ENCODE assay signal across 24 cellular contexts in the genomic region with DNA sequence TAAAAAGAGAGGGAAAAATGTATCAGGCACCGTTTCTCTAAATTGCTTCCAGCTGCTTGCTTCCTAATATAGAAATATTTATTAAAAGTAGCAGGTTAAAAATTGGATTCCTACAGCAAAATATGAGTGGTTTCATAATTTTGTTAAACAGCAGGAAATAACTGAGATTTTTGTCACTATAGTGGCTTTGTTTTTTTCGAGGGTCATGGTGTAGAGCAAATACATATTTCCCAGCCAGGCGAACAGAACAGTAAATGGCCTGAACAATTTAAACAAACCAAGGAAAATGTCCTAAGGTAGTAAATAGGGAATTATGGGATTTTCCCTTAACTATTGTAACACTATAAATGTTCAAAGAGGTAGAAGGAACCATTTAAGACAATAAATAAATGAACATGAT.
"Had no signal": no experiment of that assay in that cellular context is flagged by ENCODE, and none has a peak within 500 bp of the region (broad histone marks: within the 10 kb centered on the region; RNA-seq: fewer than 3 reads in every experiment).

No MANE protein-coding gene starts in this region.

- H3K4me3 ChIP-seq: K562 had no signal

- ATAC-seq: activated CD8-positive, alpha-beta T cell treated with anti-CD3 and anti-CD28 coated beads, Interleukin-2, amount 10 ng/mL, durations not matched to agents 7 days and 5 days; activated T-helper 17 cell treated with anti-CD3 and anti-CD28 coated beads, Interleukin-2, amount 50 U/mL, for 72 hours; K562; Panc1; Right ventricle myocardium inferior had no signal

- H3K27ac ChIP-seq: brain microvascular endothelial cell had no signal

- H3K36me3 ChIP-seq: brain microvascular endothelial cell had no signal

- H3K27me3 ChIP-seq: brain microvascular endothelial cell had no signal

- DNase-seq: activated CD4-positive, alpha-beta T cell treated with anti-CD3 and anti-CD28 coated beads for 48 hours; activated CD4-positive, alpha-beta T cell treated with anti-CD3 and anti-CD28 coated beads, Interleukin-2, amount 50 U/mL, for 4 hours; activated CD4-positive, CD25-positive, alpha-beta regulatory T cell treated with anti-CD3 and anti-CD28 coated beads, Interleukin-2, amount 50 U/mL, for 72 hours; activated CD8-positive, alpha-beta memory T cell treated with anti-CD3 and anti-CD28 coated beads, Interleukin-2, amount 50 U/mL, for 48 hours; activated CD8-positive, alpha-beta T cell treated with anti-CD3 and anti-CD28 coated beads, Interleukin-2, amount 10 ng/mL, durations not matched to agents 7 days and 5 days; activated gamma-delta T cell; activated naive CD4-positive, alpha-beta T cell treated with anti-CD3 and anti-CD28 coated beads for 36 hours; activated T-cell treated with anti-CD3 and anti-CD28 coated beads, Interleukin-2, amount 50 U/mL, for 1 hour; brain microvascular endothelial cell; Karpas-422; MM.1S; NCI-H1105 treated with DMSO at 0.1 percent for 48 hours; NCI-H146; NCI-H187 treated with DMSO at 0.1 percent for 48 hours; NCI-H2081 treated with DMSO at 0.1 percent for 48 hours; NCI-H446 treated with DMSO at 0.1 percent for 48 hours; NCI-H524 treated with DMSO at 0.1 percent for 48 hours; NCI-H774; OCI-M1; RPMI8226 had no signal
